In the genomic region with DNA sequence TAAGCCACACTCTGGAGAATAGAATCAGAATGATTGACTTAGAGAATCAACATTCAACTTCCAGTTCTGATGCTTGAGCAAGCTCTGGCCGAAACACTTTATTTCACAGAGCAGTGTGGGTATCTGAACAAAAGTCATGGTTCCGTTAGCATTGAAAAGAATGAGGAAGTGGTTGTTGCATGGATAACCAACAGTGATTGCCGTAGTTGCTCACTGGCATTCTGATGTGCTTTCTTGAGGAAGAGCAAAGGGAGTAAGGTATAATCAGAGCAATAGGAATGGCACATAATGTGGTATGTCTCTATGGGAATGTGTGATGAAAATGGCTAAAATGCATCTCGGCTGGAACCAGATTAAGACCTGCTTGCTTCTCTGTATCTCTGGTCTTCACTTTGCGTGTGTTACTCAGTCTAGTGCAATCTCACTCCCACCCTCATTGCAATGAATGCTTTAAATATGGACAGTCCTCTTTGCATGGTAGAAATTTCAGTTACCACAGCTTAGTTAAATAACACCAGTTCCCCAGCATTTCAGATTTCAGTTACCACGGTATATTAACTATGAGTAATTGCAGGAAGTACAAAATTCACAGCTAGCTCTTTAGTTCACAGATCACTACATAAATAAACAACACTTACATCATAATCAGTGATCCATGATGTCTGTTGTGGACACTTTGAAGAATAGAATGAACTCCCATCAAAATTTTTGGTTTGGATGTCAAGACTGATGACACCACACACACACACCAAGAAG, we compare ENCODE assay signal across 10 cellular contexts. TPM values are rescaled to one million over a fixed set of nuclear protein-coding genes. Genes with fewer than 3 reads are reported as not detected.
DNase-seq lines count a peak whose midpoint lies in the region; ATAC-seq and TF ChIP-seq lines count a peak whose summit lies in the region.
"Had no signal": no experiment of that assay in that cellular context is flagged by ENCODE, and none has a peak within 500 bp of the region (broad histone marks: within the 10 kb centered on the region; RNA-seq: fewer than 3 reads in every experiment).

No MANE protein-coding gene starts in this region.

- H3K27me3 Mint-ChIP-seq in CD8-positive, alpha-beta T cell (ENCODE audit: low read depth), result peaks cover 26% of the 10 kb centered on the region
- H3K27me3 Mint-ChIP-seq in activated naive CD8-positive, alpha-beta T cell treated with anti-CD3 and anti-CD28 coated beads, Interleukin-2, amount 50 U/mL, for 24 hours, result peaks cover 13% of the 10 kb centered on the region

- intact Hi-C loops in CD8-positive, alpha-beta T cell (cut with DNase I, micrococcal nuclease), result no loop called here
- intact Hi-C loops in left ventricle myocardium superior (cut with micrococcal nuclease), result no loop called here

- CTCF ChIA-PET in CD8-positive, alpha-beta T cell (lab: Charles Lee), result no interaction called here

- peaks cover 6% of the 10 kb centered on the region for H3K4me1 Mint-ChIP-seq in CD8-positive, alpha-beta T cell (ENCODE audit: low read depth)
- peaks cover 30% of the 10 kb centered on the region for H3K4me1 Mint-ChIP-seq in activated naive CD8-positive, alpha-beta T cell treated with anti-CD3 and anti-CD28 coated beads, Interleukin-2, amount 50 U/mL, for 24 hours

- no peak overlapping the region for H3K27ac ChIP-seq in CD8-positive, alpha-beta T cell (ENCODE audit: low read depth, low read length)

- no peaks in the 10 kb centered on the region for H3K27me3 ChIP-seq in CD8-positive, alpha-beta T cell (ENCODE audit: insufficient read depth, low read length)

- H3K4me3 Mint-ChIP-seq in CD8-positive, alpha-beta T cell, result no peak overlapping the region
- no peak overlapping the region for H3K4me3 Mint-ChIP-seq in activated naive CD8-positive, alpha-beta T cell treated with anti-CD3 and anti-CD28 coated beads, Interleukin-2, amount 50 U/mL, for 24 hours

- H3K4me3 ChIP-seq in CD8-positive, alpha-beta T cell (ENCODE audit: low read depth, low read length), result no peak overlapping the region

- no peak for TF ChIP-seq CTCF in CD8-positive, alpha-beta T cell (IDR thresholded peaks at IDR 0.05)

- no peak overlapping the region for H3K27ac Mint-ChIP-seq in CD8-positive, alpha-beta T cell
- H3K27ac Mint-ChIP-seq in activated naive CD8-positive, alpha-beta T cell treated with anti-CD3 and anti-CD28 coated beads, Interleukin-2, amount 50 U/mL, for 24 hours, result peak overlapping the region; percentile 41

- no peaks in the 10 kb centered on the region for H3K36me3 Mint-ChIP-seq in CD8-positive, alpha-beta T cell
- H3K36me3 Mint-ChIP-seq in activated naive CD8-positive, alpha-beta T cell treated with anti-CD3 and anti-CD28 coated beads, Interleukin-2, amount 50 U/mL, for 24 hours (ENCODE audit: low read depth), result no peaks in the 10 kb centered on the region

- no peak for DNase-seq in CD8-positive, alpha-beta T cell
- no peak for DNase-seq in activated naive CD8-positive, alpha-beta T cell treated with anti-CD3 and anti-CD28 coated beads, Interleukin-2, amount 50 U/mL, for 24 hours
- DNase-seq in LoVo (ENCODE audit: low spot score), result no peak
- no peak for DNase-seq in DMS79 (lab: John Stamatoyannopoulos, UW)
- DNase-seq in COLO829 (ENCODE audit: low spot score), result no peak
- no peak for DNase-seq in left ventricle myocardium superior
- DNase-seq: hippocampal formation, NCI-H1417 had no signal

- no peaks in the 10 kb centered on the region for H3K9me3 Mint-ChIP-seq in CD8-positive, alpha-beta T cell
- no peaks in the 10 kb centered on the region for H3K9me3 Mint-ChIP-seq in activated naive CD8-positive, alpha-beta T cell treated with anti-CD3 and anti-CD28 coated beads, Interleukin-2, amount 50 U/mL, for 24 hours

- POLR2A ChIA-PET in CD8-positive, alpha-beta T cell (lab: Charles Lee), result no interaction called here

- ATAC-seq in CD8-positive, alpha-beta T cell, result peak; percentile 58
- peak; percentile 52 for ATAC-seq in GM19467 (IDR thresholded peaks at IDR 0.05; ENCODE audit: unreplicated experiment)
- ATAC-seq in HG03280 (IDR thresholded peaks at IDR 0.05; ENCODE audit: unreplicated experiment), result peak; percentile 56
- no peak for ATAC-seq in activated naive CD8-positive, alpha-beta T cell treated with anti-CD3 and anti-CD28 coated beads, Interleukin-2, amount 50 U/mL, for 24 hours
- ATAC-seq in left ventricle myocardium superior, result no peak

- H3K9me3 ChIP-seq in CD8-positive, alpha-beta T cell (ENCODE audit: low read length), result no peaks in the 10 kb centered on the region

- H3K36me3 ChIP-seq in CD8-positive, alpha-beta T cell (ENCODE audit: insufficient read depth, low read length), result no peaks in the 10 kb centered on the region

- H3K4me1 ChIP-seq in CD8-positive, alpha-beta T cell (ENCODE audit: insufficient read depth, low read length), result no peaks in the 10 kb centered on the region

RNA-seq across cellular contexts. Expression of a gene that starts 7.8 kb away (rescaled TPM):
- total RNA-seq in CD8-positive, alpha-beta T cell, result 10 to 100 TPM; 20.2 to 20.9 TPM
- total RNA-seq in left ventricle myocardium superior, result 127 TPM

Comparison
In these comparisons a context has a peak if more than half of its experiments do, and no peak if none do; other contexts are left out.
1. ATAC-seq: peak in CD8-positive, alpha-beta T cell (single experiment), GM19467 (single experiment) and HG03280 (single experiment); none in activated naive CD8-positive, alpha-beta T cell treated with anti-CD3 and anti-CD28 coated beads, Interleukin-2, amount 50 U/mL, for 24 hours (single experiment) and left ventricle myocardium superior (single experiment).